In genomic region chr11:102546923-102547471, GRCh38 we compare ENCODE assay signal across 11 cellular contexts. TPM values are rescaled to one million over a fixed set of nuclear protein-coding genes. Genes with fewer than 3 reads are reported as not detected.
DNase-seq lines count a peak whose midpoint lies in the region; ATAC-seq and TF ChIP-seq lines count a peak whose summit lies in the region.
"Had no signal": no experiment of that assay in that cellular context is flagged by ENCODE, and none has a peak within 500 bp of the region (broad histone marks: within the 10 kb centered on the region; RNA-seq: fewer than 3 reads in every experiment).

No MANE protein-coding gene starts in this region.

- peak; percentile 87 for ATAC-seq in GM18511 (IDR thresholded peaks at IDR 0.05; ENCODE audit: unreplicated experiment)
- ATAC-seq in GM21717 (IDR thresholded peaks at IDR 0.05; ENCODE audit: unreplicated experiment): peak; percentile 60
- peak; percentile 81 for ATAC-seq in HG03469 (IDR thresholded peaks at IDR 0.05; ENCODE audit: unreplicated experiment)
- peak; percentile 39 for ATAC-seq in esophagus mucosa
- no peak for ATAC-seq in GM23338
- ATAC-seq in right cardiac atrium: no peak

- H3K27me3 ChIP-seq in GM23338 (ENCODE audit: insufficient read depth): no peaks in the 10 kb centered on the region
- H3K27me3 ChIP-seq in right cardiac atrium (ENCODE audit: control insufficient read depth, insufficient read depth): no peaks in the 10 kb centered on the region

- H3K36me3 ChIP-seq in GM23338 (ENCODE audit: insufficient read depth): no peaks in the 10 kb centered on the region

- H2AFZ ChIP-seq in GM23338: no peak overlapping the region

- H3K4me1 ChIP-seq in GM23338 (ENCODE audit: insufficient read depth): peaks cover 5% of the 10 kb centered on the region; the same call in 1 of the 2 replicates
- no peaks in the 10 kb centered on the region for H3K4me1 ChIP-seq in right cardiac atrium (ENCODE audit: control insufficient read depth, insufficient read depth, low read length)

- H3K27ac Mint-ChIP-seq in GM23338: no peak overlapping the region

- intact Hi-C loops in right cardiac atrium (cut with DNase I): no loop called here

- no peaks in the 10 kb centered on the region for H4K20me1 ChIP-seq in GM23338 (replicated peaks; ENCODE audit: insufficient read depth)

- H3K9me3 ChIP-seq in right cardiac atrium (ENCODE audit: control insufficient read depth, low read length): no peaks in the 10 kb centered on the region

- 80% methylated on average over 3 of the region's 3 CpGs for WGBS in right cardiac atrium

- no peak overlapping the region for H3K4me3 Mint-ChIP-seq in GM23338

- H3K27me3 Mint-ChIP-seq in GM23338 (ENCODE audit: insufficient read depth, low read depth, poor library complexity): no peaks in the 10 kb centered on the region

- peaks cover 8% of the 10 kb centered on the region for H3K4me1 Mint-ChIP-seq in GM23338

- no peak overlapping the region for H3K4me2 ChIP-seq in GM23338

- no peak overlapping the region for H3K27ac ChIP-seq in GM23338 (ENCODE audit: low read depth)
- no peak overlapping the region for H3K27ac ChIP-seq in right cardiac atrium (ENCODE audit: low read length)

- no peaks in the 10 kb centered on the region for H3K9me2 ChIP-seq in GM23338 (ENCODE audit: insufficient read depth)

- H3K9me3 Mint-ChIP-seq in GM23338: no peaks in the 10 kb centered on the region

- TF ChIP-seq CTCF in GM23338 (conservative IDR thresholded peaks at IDR 0.05; ENCODE audit: low read depth in 2 of 2): no peak

- no peak for DNase-seq in GM23338 (ENCODE audit: low spot score)
- DNase-seq in NCI-H446 treated with DMSO at 0.1 percent for 48 hours (lab: John Stamatoyannopoulos, UW): no peak
- no peak for DNase-seq in NCI-H1105 (lab: John Stamatoyannopoulos, UW)
- no peak for DNase-seq in right cardiac atrium
- DNase-seq: activated naive CD4-positive, alpha-beta T cell; posterior cingulate gyrus; substantia nigra had no signal

- H3K36me3 Mint-ChIP-seq in GM23338 (ENCODE audit: low read depth): no peaks in the 10 kb centered on the region

- H3K4me3 ChIP-seq in GM23338 (no peak overlapping the region), right cardiac atrium (ENCODE audit: low read length) (no peak overlapping the region)

- no peaks in the 10 kb centered on the region for H3K79me2 ChIP-seq in GM23338 (replicated peaks; ENCODE audit: insufficient read depth)

- H3F3A ChIP-seq in GM23338 (replicated peaks; ENCODE audit: low read depth): no peaks in the 10 kb centered on the region

TF ChIP-seq in GM23338, 12 proteins besides CTCF, POLR2A, EP300 and RAD21:
- TF ChIP-seq ZNF114 (CRISPR knock-in tag; IDR thresholded peaks at IDR 0.05): no peak
- TF ChIP-seq, protein P1, sequence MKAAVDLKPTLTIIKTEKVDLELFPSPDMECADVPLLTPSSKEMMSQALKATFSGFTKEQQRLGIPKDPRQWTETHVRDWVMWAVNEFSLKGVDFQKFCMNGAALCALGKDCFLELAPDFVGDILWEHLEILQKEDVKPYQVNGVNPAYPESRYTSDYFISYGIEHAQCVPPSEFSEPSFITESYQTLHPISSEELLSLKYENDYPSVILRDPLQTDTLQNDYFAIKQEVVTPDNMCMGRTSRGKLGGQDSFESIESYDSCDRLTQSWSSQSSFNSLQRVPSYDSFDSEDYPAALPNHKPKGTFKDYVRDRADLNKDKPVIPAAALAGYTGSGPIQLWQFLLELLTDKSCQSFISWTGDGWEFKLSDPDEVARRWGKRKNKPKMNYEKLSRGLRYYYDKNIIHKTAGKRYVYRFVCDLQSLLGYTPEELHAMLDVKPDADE (IDR thresholded peaks at IDR 0.05): no peak
- TF ChIP-seq ZNF331 (CRISPR knock-in tag; IDR thresholded peaks at IDR 0.05; ENCODE audit: low read depth): no peak
TF ChIP-seq in GM23338: peak in this region for 0.

RNA-seq across cellular contexts. Expression of gene MMP7, which starts 16.4 kb away (rescaled TPM):
- 23.7 TPM for total RNA-seq in esophagus mucosa
- total RNA-seq in GM23338 (2014; rRNA removed; shearing (Covaris generic)): not detected in 2 replicates
- not detected in 2 replicates for polyA plus RNA-seq in GM23338 (2016; fragmentation: Nextera tagmentation; extraction: Ambion mirVana)
- not detected for total RNA-seq in right cardiac atrium
- polyA plus RNA-seq in right cardiac atrium: not detected

Comparison
In these comparisons a context has a peak if more than half of its experiments do, and no peak if none do; other contexts are left out.
1. ATAC-seq: peak in GM18511 (single experiment), GM21717 (single experiment), HG03469 (single experiment) and esophagus mucosa (single experiment); none in GM23338 (single experiment) and right cardiac atrium (0 of 2).
2. RNA of gene MMP7, which starts 16.4 kb away (total RNA-seq): 23.7 TPM in esophagus mucosa (single experiment); not detected in right cardiac atrium and not detected in GM23338; every median in the first group is over 10 times any median in the second.